10 cellular contexts compared by ENCODE assay signal in genomic region chr11:11010624-11011127, GRCh38.
DNase-seq lines count a peak whose midpoint lies in the region; ATAC-seq and TF ChIP-seq lines count a peak whose summit lies in the region.
"Had no signal": no experiment of that assay in that cellular context is flagged by ENCODE, and none has a peak within 500 bp of the region (broad histone marks: within the 10 kb centered on the region; RNA-seq: fewer than 3 reads in every experiment).

No MANE protein-coding gene starts in this region.

- H3K4me3 ChIP-seq in adipocyte (ENCODE audit: low read length): peak overlapping the region; percentile 35
- no peak overlapping the region for H3K4me3 ChIP-seq in iPS-15b (ENCODE audit: low read depth, low read length)
- H3K4me3 ChIP-seq in thoracic aorta: peak overlapping the region; percentile 45

- H3K27ac Mint-ChIP-seq in activated naive CD4-positive, alpha-beta T cell treated with anti-CD3 and anti-CD28 coated beads, Interleukin-2, amount 50 U/mL, for 72 hours: peak overlapping the region in 1 of 2 donors; percentile 58
- H3K27ac Mint-ChIP-seq in stimulated activated effector memory CD8-positive, alpha-beta T cell treated with anti-CD3 and anti-CD28 coated beads, Interleukin-12 subunit alpha, Interleukin-12 subunit beta, amount 100 ng/mL, for 72 hours: no peak overlapping the region

- TF ChIP-seq CTCF in thoracic aorta (IDR thresholded peaks at IDR 0.05): no peak

- H3K27ac ChIP-seq in thoracic aorta: no peak overlapping the region
- H3K27ac ChIP-seq: 22Rv1 had no signal

- H3K9ac ChIP-seq in adipocyte (ENCODE audit: low read length) (no peak overlapping the region), iPS-15b (ENCODE audit: low read depth, low read length) (peak overlapping the region; percentile 5)

- H3K27me3 ChIP-seq in adipocyte (replicated peaks; ENCODE audit: control insufficient read depth, insufficient read depth, low read length) (peaks cover 11% of the 10 kb centered on the region), iPS-15b (ENCODE audit: control insufficient read depth, insufficient read depth, low read length) (peaks cover 2% of the 10 kb centered on the region), thoracic aorta (replicated peaks; ENCODE audit: insufficient read depth) (no peaks in the 10 kb centered on the region)

- H3K4me1 ChIP-seq in adipocyte (ENCODE audit: control insufficient read depth, insufficient read depth, low read length) (peaks cover 9% of the 10 kb centered on the region), iPS-15b (ENCODE audit: control insufficient read depth, insufficient read depth, low read length) (peaks cover 13% of the 10 kb centered on the region), thoracic aorta (ENCODE audit: control insufficient read depth in 1 of 2, low read depth in 2 of 2) (peaks cover 0 to 7% of the 10 kb centered on the region in 2 donors)

- H3K9me3 ChIP-seq in adipocyte (ENCODE audit: control insufficient read depth, low read length) (peaks cover 4% of the 10 kb centered on the region), iPS-15b (ENCODE audit: control insufficient read depth, insufficient read depth, low read length) (no peaks in the 10 kb centered on the region), thoracic aorta (no peaks in the 10 kb centered on the region)

- DNase-seq in DMS 273 (lab: John Stamatoyannopoulos, UW; ENCODE audit: unreplicated experiment) (peak; percentile 27), DMS 273 treated with DMSO at 0.1 percent for 48 hours (lab: John Stamatoyannopoulos, UW) (no peak), adipocyte (ENCODE audit: low read depth) (peak; percentile 33), thoracic aorta (ENCODE audit: low spot score) (no peak)
- DNase-seq in activated naive CD4-positive, alpha-beta T cell treated with anti-CD3 and anti-CD28 coated beads, Interleukin-2, amount 50 U/mL, for 72 hours (ENCODE audit: low spot score in 2 of 2): no peak
- no peak for DNase-seq in stimulated activated effector memory CD8-positive, alpha-beta T cell treated with anti-CD3 and anti-CD28 coated beads, Interleukin-12 subunit alpha, Interleukin-12 subunit beta, amount 100 ng/mL, for 72 hours (ENCODE audit: low spot score in 2 of 2)
- DNase-seq: activated T-cell treated with anti-CD3 and anti-CD28 coated beads, Interleukin-2, amount 50 U/mL, for 48 hours had no signal

- no peaks in the 10 kb centered on the region for H3K36me3 ChIP-seq in adipocyte (ENCODE audit: control insufficient read depth, insufficient read depth, low read length, severe bottlenecking)
- H3K36me3 ChIP-seq in iPS-15b (ENCODE audit: control insufficient read depth, insufficient read depth, low read length): no peaks in the 10 kb centered on the region
- no peaks in the 10 kb centered on the region for H3K36me3 ChIP-seq in thoracic aorta

- H3K36me3 Mint-ChIP-seq in activated naive CD4-positive, alpha-beta T cell treated with anti-CD3 and anti-CD28 coated beads, Interleukin-2, amount 50 U/mL, for 72 hours: no peaks in the 10 kb centered on the region
- H3K36me3 Mint-ChIP-seq in stimulated activated effector memory CD8-positive, alpha-beta T cell treated with anti-CD3 and anti-CD28 coated beads, Interleukin-12 subunit alpha, Interleukin-12 subunit beta, amount 100 ng/mL, for 72 hours: no peaks in the 10 kb centered on the region

- no peaks in the 10 kb centered on the region for H3K9me3 Mint-ChIP-seq in activated naive CD4-positive, alpha-beta T cell treated with anti-CD3 and anti-CD28 coated beads, Interleukin-2, amount 50 U/mL, for 72 hours
- H3K9me3 Mint-ChIP-seq in stimulated activated effector memory CD8-positive, alpha-beta T cell treated with anti-CD3 and anti-CD28 coated beads, Interleukin-12 subunit alpha, Interleukin-12 subunit beta, amount 100 ng/mL, for 72 hours: no peaks in the 10 kb centered on the region

- peak; percentile 37 for ATAC-seq in thoracic aorta (ENCODE audit: insufficient number of reproducible peaks, low FRiP score, low read depth)
- no peak for ATAC-seq in activated naive CD4-positive, alpha-beta T cell treated with anti-CD3 and anti-CD28 coated beads, Interleukin-2, amount 50 U/mL, for 72 hours
- ATAC-seq in stimulated activated effector memory CD8-positive, alpha-beta T cell treated with anti-CD3 and anti-CD28 coated beads, Interleukin-12 subunit alpha, Interleukin-12 subunit beta, amount 100 ng/mL, for 72 hours: no peak
- ATAC-seq in HG03135 (IDR thresholded peaks at IDR 0.05; ENCODE audit: unreplicated experiment): no peak

- H3K4me3 Mint-ChIP-seq in stimulated activated effector memory CD8-positive, alpha-beta T cell treated with anti-CD3 and anti-CD28 coated beads, Interleukin-12 subunit alpha, Interleukin-12 subunit beta, amount 100 ng/mL, for 72 hours: no peak overlapping the region

- H3K4me1 Mint-ChIP-seq in stimulated activated effector memory CD8-positive, alpha-beta T cell treated with anti-CD3 and anti-CD28 coated beads, Interleukin-12 subunit alpha, Interleukin-12 subunit beta, amount 100 ng/mL, for 72 hours: no peaks in the 10 kb centered on the region

Comparison
In these comparisons a context has a peak if more than half of its experiments do, and no peak if none do; other contexts are left out.
1. DNase-seq: peak in DMS 273 (single experiment) and adipocyte (single experiment); none in DMS 273 treated with DMSO at 0.1 percent for 48 hours (single experiment), thoracic aorta (single experiment), activated naive CD4-positive, alpha-beta T cell treated with anti-CD3 and anti-CD28 coated beads, Interleukin-2, amount 50 U/mL, for 72 hours (0 of 2) and stimulated activated effector memory CD8-positive, alpha-beta T cell treated with anti-CD3 and anti-CD28 coated beads, Interleukin-12 subunit alpha, Interleukin-12 subunit beta, amount 100 ng/mL, for 72 hours (0 of 2).